8 cellular contexts compared by ENCODE assay signal in the genomic region with DNA sequence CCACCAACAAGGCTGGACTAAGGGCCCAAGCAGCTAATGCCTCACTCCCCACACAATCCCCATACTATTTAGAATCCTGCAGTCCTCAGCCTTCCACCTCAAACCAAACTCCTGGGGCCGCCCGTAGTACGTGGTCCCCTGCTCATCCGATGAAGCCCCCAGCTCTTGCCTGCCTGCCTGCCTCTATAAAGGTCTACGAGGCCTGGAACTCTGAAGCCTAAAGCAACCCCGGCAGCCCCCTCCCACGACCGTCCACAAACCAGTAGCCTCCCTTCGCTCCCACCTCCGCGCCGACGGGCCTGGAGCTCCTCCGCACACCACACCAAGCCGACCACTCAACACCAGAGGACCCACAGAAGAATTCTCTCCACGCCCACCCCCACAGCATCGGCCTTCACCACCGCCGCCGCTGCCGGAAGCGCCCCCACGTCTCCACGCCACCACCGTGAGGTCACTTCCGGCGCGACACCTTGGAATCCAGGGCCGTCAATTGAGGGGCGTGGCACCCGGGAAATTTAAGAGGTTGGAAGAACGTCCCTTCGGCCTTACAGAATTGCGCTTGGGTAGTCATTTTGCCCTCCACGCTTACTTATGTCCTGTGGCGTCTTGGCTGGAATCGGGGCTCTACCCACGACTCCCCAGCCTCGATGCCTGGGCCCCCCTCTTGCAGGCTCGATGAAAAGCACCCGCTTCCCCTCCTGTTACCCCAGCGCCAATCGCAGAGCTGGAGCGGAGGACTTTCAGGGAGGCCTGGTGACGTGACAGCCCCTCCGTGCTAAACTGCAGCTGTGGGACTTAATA. TPM values are rescaled to one million over a fixed set of nuclear protein-coding genes. Genes with fewer than 3 reads are reported as not detected.
DNase-seq lines count a peak whose midpoint lies in the region; ATAC-seq and TF ChIP-seq lines count a peak whose summit lies in the region.

A gene with protein sequence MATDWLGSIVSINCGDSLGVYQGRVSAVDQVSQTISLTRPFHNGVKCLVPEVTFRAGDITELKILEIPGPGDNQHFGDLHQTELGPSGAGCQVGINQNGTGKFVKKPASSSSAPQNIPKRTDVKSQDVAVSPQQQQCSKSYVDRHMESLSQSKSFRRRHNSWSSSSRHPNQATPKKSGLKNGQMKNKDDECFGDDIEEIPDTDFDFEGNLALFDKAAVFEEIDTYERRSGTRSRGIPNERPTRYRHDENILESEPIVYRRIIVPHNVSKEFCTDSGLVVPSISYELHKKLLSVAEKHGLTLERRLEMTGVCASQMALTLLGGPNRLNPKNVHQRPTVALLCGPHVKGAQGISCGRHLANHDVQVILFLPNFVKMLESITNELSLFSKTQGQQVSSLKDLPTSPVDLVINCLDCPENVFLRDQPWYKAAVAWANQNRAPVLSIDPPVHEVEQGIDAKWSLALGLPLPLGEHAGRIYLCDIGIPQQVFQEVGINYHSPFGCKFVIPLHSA (minus strand): TSS at position 428 of the 801 bp plus-strand sequence. CDS start 20,900 bp downstream, outside the sequence.

- H3K36me3 Mint-ChIP-seq in dendritic cell treated with granulocyte-macrophage colony-stimulating factor and Interleukin-4, amounts not matched to agents 40 ng/mL and 50 ng/mL, for 4 days (ENCODE audit: low read depth): peaks cover 7% of the 10 kb centered on the region

- DNase-seq in A673 (ENCODE audit: low spot score) (peak; percentile 95), NCI-H524 treated with DMSO at 0.1 percent for 48 hours (lab: John Stamatoyannopoulos, UW) (peak; percentile 28), left lobe of liver (ENCODE audit: low spot score) (peak; percentile 88)
- DNase-seq in activated CD4-positive, alpha-beta T cell treated with anti-CD3 and anti-CD28 coated beads, Interleukin-2, amount 50 U/mL, for 1 hour: peak; percentile 85
- DNase-seq in stimulated activated CD4-positive, alpha-beta T cell treated with anti-CD3 and anti-CD28 coated beads, Interleukin-2, amount 100 ng/mL, for 24 hours: peak; percentile 89 to 90

- POLR2A ChIA-PET in A673 (lab: Charles Lee; ENCODE audit: low non-redundant PET): interaction anchor here (0.6 kb wide), 1 partner anchor 66 kb away, joined by 3 read pairs; no protein-coding TSS in a partner anchor

- BruUV-seq in A673 (replicated peaks; lab: Mats Ljungman, UMichigan): TSS peak; percentile 65

- H3K9me3 ChIP-seq in A673 (ENCODE audit: low read depth, low read length, poor library complexity, severe bottlenecking): no peaks in the 10 kb centered on the region

- peaks cover 10% of the 10 kb centered on the region for H3K27me3 Mint-ChIP-seq in dendritic cell treated with granulocyte-macrophage colony-stimulating factor and Interleukin-4, amounts not matched to agents 40 ng/mL and 50 ng/mL, for 4 days

- H3K27ac ChIP-seq in A673 (ENCODE audit: low read depth, low read length, poor library complexity, severe bottlenecking): peak within 1 kb of the TSS; percentile 88

- CTCF ChIA-PET in A673 (lab: Charles Lee): no interaction called here

- H3K4me3 ChIP-seq in A673 (ENCODE audit: low read depth, low read length, poor library complexity, severe bottlenecking): peak within 1 kb of the TSS; percentile 87

- H3K4me1 Mint-ChIP-seq in dendritic cell treated with granulocyte-macrophage colony-stimulating factor and Interleukin-4, amounts not matched to agents 40 ng/mL and 50 ng/mL, for 4 days (ENCODE audit: low read depth): peaks cover 30% of the 10 kb centered on the region

- peak within 1 kb of the TSS; percentile 94 for H3K27ac Mint-ChIP-seq in dendritic cell treated with granulocyte-macrophage colony-stimulating factor and Interleukin-4, amounts not matched to agents 40 ng/mL and 50 ng/mL, for 4 days

- intact Hi-C loops in A673 (cut with micrococcal nuclease; ENCODE audit: unreplicated experiment): no loop called here
- intact Hi-C loops in dendritic cell treated with granulocyte-macrophage colony-stimulating factor and Interleukin-4, amounts not matched to agents 40 ng/mL and 50 ng/mL, for 4 days (cut with micrococcal nuclease): no loop called here

- H3K36me3 ChIP-seq in A673 (ENCODE audit: insufficient read depth, low read length, poor library complexity, severe bottlenecking): no peaks in the 10 kb centered on the region

- peaks cover 7% of the 10 kb centered on the region for H3K4me1 ChIP-seq in A673 (ENCODE audit: insufficient read depth, low read length, poor library complexity, severe bottlenecking)

- H3K4me3 Mint-ChIP-seq in dendritic cell treated with granulocyte-macrophage colony-stimulating factor and Interleukin-4, amounts not matched to agents 40 ng/mL and 50 ng/mL, for 4 days: peak within 1 kb of the TSS; percentile 99

- no peak for TF ChIP-seq CTCF in A673 (conservative IDR thresholded peaks at IDR 0.05; ENCODE audit: low read depth, low read length)

- no peaks in the 10 kb centered on the region for H3K9me3 Mint-ChIP-seq in dendritic cell treated with granulocyte-macrophage colony-stimulating factor and Interleukin-4, amounts not matched to agents 40 ng/mL and 50 ng/mL, for 4 days

- ATAC-seq in GM18907 (IDR thresholded peaks at IDR 0.05; ENCODE audit: unreplicated experiment) (peak; percentile 82), HG03342 (IDR thresholded peaks at IDR 0.05; ENCODE audit: unreplicated experiment) (peak; percentile 78), left lobe of liver (peak; percentile 98)

- H3K27me3 ChIP-seq in A673 (replicated peaks; ENCODE audit: insufficient read depth, low read depth, low read length, poor library complexity): peaks cover under 1% of the 10 kb centered on the region

RNA-seq across cellular contexts. Expression of the gene that starts here (rescaled TPM):
- total RNA-seq in A673 (2021): 62.6 and 65.2 TPM in 2 replicates
- total RNA-seq in left lobe of liver: 13.4 TPM

Comparison
In these comparisons a context has a peak if more than half of its experiments do, and no peak if none do; other contexts are left out.
1. Peak in every context shown above with its lines: DNase-seq, ATAC-seq, H3K4me3 ChIP-seq and H3K27ac ChIP-seq.
2. DNase-seq: peak in every context shown above with its lines; median percentile 95 in A673; 90 in stimulated activated CD4-positive, alpha-beta T cell treated with anti-CD3 and anti-CD28 coated beads, Interleukin-2, amount 100 ng/mL, for 24 hours; 88 in left lobe of liver; 85 in activated CD4-positive, alpha-beta T cell treated with anti-CD3 and anti-CD28 coated beads, Interleukin-2, amount 50 U/mL, for 1 hour; 28 in NCI-H524 treated with DMSO at 0.1 percent for 48 hours.